ENCODE assay signal across 1 cellular context in genomic region chr12:45727994-45728624, GRCh38.
TF ChIP-seq lines count a peak whose summit lies in the region.

No MANE protein-coding gene starts in this region.

TF ChIP-seq in SK-N-SH treated with all-trans-retinoic acid at 6 μM for 48 hours, 23 proteins besides CTCF, POLR2A, EP300 and RAD21 (continued from another document):
- no peak for TF ChIP-seq POU6F1 (CRISPR knock-in tag; IDR thresholded peaks at IDR 0.05; ENCODE audit: borderline replicate concordance, low read depth)
- no peak for TF ChIP-seq ESRRG (CRISPR knock-in tag; IDR thresholded peaks at IDR 0.05)
- no peak for TF ChIP-seq ARNTL (CRISPR knock-in tag; IDR thresholded peaks at IDR 0.05; ENCODE audit: borderline replicate concordance, low read depth)
- no peak for TF ChIP-seq ZNF565 (CRISPR knock-in tag; conservative IDR thresholded peaks at IDR 0.05; ENCODE audit: low read depth)
- no peak for TF ChIP-seq TOX (CRISPR knock-in tag; IDR thresholded peaks at IDR 0.05; ENCODE audit: borderline replicate concordance)
